ENCODE assay signal across 8 cellular contexts in the genomic region with DNA sequence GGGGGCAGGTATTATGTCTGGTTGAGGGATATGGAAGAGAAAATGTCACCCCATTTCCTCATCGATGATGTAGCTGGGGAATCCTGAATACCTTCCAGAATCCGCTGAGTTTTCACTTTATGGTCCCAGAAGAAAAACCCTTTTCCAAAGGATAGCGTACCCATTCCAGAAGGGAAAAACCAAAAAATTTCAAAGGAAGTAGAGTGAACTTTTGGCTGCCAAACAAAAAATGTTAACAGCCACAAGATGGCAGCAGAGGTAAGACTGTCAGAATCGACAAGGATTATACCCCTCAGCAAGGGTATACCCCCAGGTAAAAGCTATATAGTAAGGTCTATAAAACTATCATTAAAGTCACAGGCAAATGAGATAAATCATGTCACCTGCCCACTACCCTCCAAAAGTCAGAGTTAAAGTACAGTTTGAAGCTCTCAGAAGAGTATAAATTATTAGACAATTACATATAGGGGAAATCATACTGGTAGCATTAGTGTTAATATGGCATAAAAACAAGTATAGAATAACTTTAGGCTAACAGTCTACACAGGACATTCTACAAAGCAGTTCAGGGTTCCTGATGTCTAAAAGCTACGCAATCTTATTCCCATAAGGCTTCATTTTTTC. TPM values are rescaled to one million over a fixed set of nuclear protein-coding genes. Genes with fewer than 3 reads are reported as not detected.
DNase-seq lines count a peak whose midpoint lies in the region; ATAC-seq, FAIRE-seq and TF ChIP-seq lines count a peak whose summit lies in the region.

No MANE protein-coding gene starts in this region.

- peaks cover 4% of the 10 kb centered on the region for H3K4me1 ChIP-seq in colonic mucosa

- no peak overlapping the region for H3K4me3 ChIP-seq in colonic mucosa

- H3K27me3 Mint-ChIP-seq in neural crest cell (ENCODE audit: low read depth) = no peaks in the 10 kb centered on the region

- no peak overlapping the region for H3K27ac Mint-ChIP-seq in neural crest cell (ENCODE audit: unreplicated experiment)

- H3K4me3 Mint-ChIP-seq in neural crest cell = no peak overlapping the region

- no peaks in the 10 kb centered on the region for H3K9me3 ChIP-seq in colonic mucosa

- H3K4me1 Mint-ChIP-seq in neural crest cell = peaks cover 10% of the 10 kb centered on the region

- H3K27me3 ChIP-seq in colonic mucosa = no peaks in the 10 kb centered on the region

- intact Hi-C loops in colonic mucosa (cut with DNase I) = no loop called here
- intact Hi-C loops in posterior cingulate gyrus (cut with DNase I) = no loop called here

- in situ Hi-C loops in KBM-7 (cut with MboI; ENCODE audit: low pct_unique_long_range_greater_than_20kb, low sequenced_read_pairs) = no loop called here

- no peak for FAIRE-seq in D721Med (lab: Jason Lieb, UNC)

- TF ChIP-seq CTCF in D721Med (IDR thresholded peaks at IDR 0.05; ENCODE audit: insufficient read depth, missing control alignments) (peak; percentile 53), colonic mucosa (IDR thresholded peaks at IDR 0.05) (peak; percentile 48), neural crest cell (conservative IDR thresholded peaks at IDR 0.05) (peak; percentile 77)

- H3K36me3 ChIP-seq in colonic mucosa = peaks cover 52% of the 10 kb centered on the region

- ATAC-seq in GM19452 (IDR thresholded peaks at IDR 0.05; ENCODE audit: unreplicated experiment) (no peak), GM21619 (IDR thresholded peaks at IDR 0.05; ENCODE audit: unreplicated experiment) (no peak), GM18873 (IDR thresholded peaks at IDR 0.05; ENCODE audit: low FRiP score, unreplicated experiment) (no peak)

- no peak overlapping the region for H3K9ac ChIP-seq in colonic mucosa (ENCODE audit: low read depth in 2 of 2, low read length in 2 of 2)

- DNase-seq in D721Med (ENCODE audit: insufficient read length, low spot score) (no peak), KBM-7 (peak; percentile 38), colonic mucosa (no peak), neural crest cell (ENCODE audit: low read depth, low spot score) (no peak), posterior cingulate gyrus (no peak)

- no peak overlapping the region for H3K27ac ChIP-seq in colonic mucosa

- H3K36me3 Mint-ChIP-seq in neural crest cell (ENCODE audit: low read depth) = peaks cover 11% of the 10 kb centered on the region

- no peaks in the 10 kb centered on the region for H3K9me3 Mint-ChIP-seq in neural crest cell

RNA-seq across cellular contexts. Expression of gene ACIN1, which starts 18.0 kb away (rescaled TPM):
- total RNA-seq in colonic mucosa = 100 to 1,000 TPM in 1 of 2 donors, 10 to 100 TPM in 1; 99.4 to 154 TPM
- 350 and 352 TPM in 2 replicates for total RNA-seq in neural crest cell

RNA-seq across cellular contexts. Expression of gene C14orf119, which starts 18.4 kb away (rescaled TPM):
- total RNA-seq in colonic mucosa (10 to 100 TPM; 56.2 to 59.2 TPM), neural crest cell (46.1 and 48.6 TPM in 2 replicates)

RNA-seq across cellular contexts. Expression of gene CDH24, which starts 19.6 kb away (rescaled TPM):
- total RNA-seq in colonic mucosa (10 to 100 TPM in 1 of 2 donors, 1 to 10 TPM in 1; 4.4 to 11.4 TPM), neural crest cell (33.7 and 37.2 TPM in 2 replicates)

RNA-seq across cellular contexts. Expression of gene CIROP, which starts 27.9 kb away (rescaled TPM):
- total RNA-seq in colonic mucosa = not detected
- not detected in 2 replicates for total RNA-seq in neural crest cell

RNA-seq across cellular contexts. Expression of gene PSMB11, which starts 34.9 kb away (rescaled TPM):
- total RNA-seq in colonic mucosa (not detected), neural crest cell (not detected in 2 replicates)
